Comparison of ENCODE assay signal across 10 cellular contexts in the genomic region with DNA sequence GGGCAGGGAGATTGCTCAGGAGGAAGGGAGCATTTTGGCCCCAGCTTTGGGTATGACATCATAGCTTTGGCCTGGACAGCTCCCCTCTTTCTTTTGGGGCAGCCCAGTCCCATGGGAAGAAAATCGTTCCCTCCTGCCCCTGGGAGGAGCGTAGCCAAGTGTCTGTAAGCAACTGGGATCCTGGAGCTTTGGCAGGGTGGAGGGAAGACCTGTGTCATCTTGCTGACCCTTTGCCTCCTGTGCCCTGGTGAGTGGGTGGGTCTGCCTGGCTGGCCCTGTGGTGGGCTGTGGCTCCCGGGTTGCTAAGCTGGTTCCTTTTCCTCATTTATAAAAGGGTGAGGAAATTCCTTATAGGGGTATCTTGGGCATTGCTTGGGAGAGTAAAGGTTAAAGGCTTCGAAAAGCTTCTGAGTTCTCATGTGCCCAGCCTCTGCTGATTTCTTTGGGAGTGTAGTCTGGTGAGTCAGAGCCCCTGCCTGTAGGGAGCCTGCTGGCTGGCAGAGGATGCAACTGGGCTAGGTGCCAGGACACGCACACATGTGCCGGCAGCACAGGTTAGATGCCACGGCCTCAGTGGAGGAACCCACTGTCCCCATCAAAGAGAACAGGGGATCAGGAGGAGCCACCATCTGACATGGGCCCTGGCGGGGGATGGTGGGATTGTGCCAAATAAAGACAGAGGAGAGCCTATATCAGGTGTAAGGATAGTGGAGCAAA.
DNase-seq lines count a peak whose midpoint lies in the region; ATAC-seq and TF ChIP-seq lines count a peak whose summit lies in the region.
"Had no signal": no experiment of that assay in that cellular context is flagged by ENCODE, and none has a peak within 500 bp of the region (broad histone marks: within the 10 kb centered on the region; RNA-seq: fewer than 3 reads in every experiment).

No MANE protein-coding gene starts in this region.

- peaks cover 12% of the 10 kb centered on the region for H3K36me3 Mint-ChIP-seq in MCF 10A (ENCODE audit: insufficient read depth, unreplicated experiment)

- H3K4me1 ChIP-seq in breast epithelium, result no peaks in the 10 kb centered on the region
- H3K4me1 ChIP-seq in right lobe of liver, result peaks cover 0 to 6% (median under 1%) of the 10 kb centered on the region in 4 donors
- H3K4me1 ChIP-seq: HAP-1 had no signal

- DNase-seq in MCF 10A (ENCODE audit: unreplicated experiment) (peak; percentile 92), breast epithelium (ENCODE audit: low spot score in 2 of 2) (no peak), dermis blood vessel endothelial cell (peak; percentile 21), right lobe of liver (peak in 1 of 3 donors; percentile 75), OCI-M2 (lab: John Stamatoyannopoulos, UW; ENCODE audit: unreplicated experiment) (no peak)

- peak in 3 of 4 donors; percentile 8 to 47 (median 42) for ATAC-seq in right lobe of liver
- no peak for ATAC-seq in HG02642 (IDR thresholded peaks at IDR 0.05; ENCODE audit: poor library complexity, unreplicated experiment)
- ATAC-seq in GM21515 (IDR thresholded peaks at IDR 0.05; ENCODE audit: unreplicated experiment), result no peak
- no peak for ATAC-seq in HG03432 (IDR thresholded peaks at IDR 0.05; ENCODE audit: unreplicated experiment)
- ATAC-seq: GM12878 had no signal

- TF ChIP-seq CTCF in MCF 10A (IDR thresholded peaks at IDR 0.05; ENCODE audit: unreplicated experiment) (no peak), breast epithelium (IDR thresholded peaks at IDR 0.05) (no peak), right lobe of liver (IDR thresholded peaks at IDR 0.05) (no peak)

- peak overlapping the region; percentile 12 for H3K4me3 Mint-ChIP-seq in MCF 10A (ENCODE audit: unreplicated experiment)

- no TSS peak for BruUV-seq in MCF 10A (replicated peaks; lab: Mats Ljungman, UMichigan)

- peak overlapping the region; percentile 17 for H3K27ac Mint-ChIP-seq in MCF 10A (ENCODE audit: low read depth, unreplicated experiment)

- CTCF ChIA-PET in MCF 10A (lab: Yijun Ruan, JAX), result interaction anchor here (0.6 to 0.8 kb wide), 2 partner anchors 18 to 196 kb away, joined by 3 to 5 read pairs; no protein-coding TSS in a partner anchor

- H3K9me3 ChIP-seq in breast epithelium, result no peaks in the 10 kb centered on the region
- no peaks in the 10 kb centered on the region for H3K9me3 ChIP-seq in right lobe of liver
- H3K9me3 ChIP-seq: HAP-1 had no signal

- intact Hi-C loops in MCF 10A (cut with micrococcal nuclease), result no loop called here
- intact Hi-C loops in breast epithelium (cut with DNase I; ENCODE audit: low total_unique reads), result no loop called here
- intact Hi-C loops in right lobe of liver (cut with DNase I), result no loop called here

- H3K36me3 ChIP-seq in breast epithelium, result peaks cover 5% of the 10 kb centered on the region
- H3K36me3 ChIP-seq in right lobe of liver, result peaks cover 10 to 98% (median 50%) of the 10 kb centered on the region in 4 donors
- H3K36me3 ChIP-seq: HAP-1 had no signal

- no peaks in the 10 kb centered on the region for H3K9me3 Mint-ChIP-seq in MCF 10A (ENCODE audit: unreplicated experiment)

- peaks cover 21% of the 10 kb centered on the region for H3K4me1 Mint-ChIP-seq in MCF 10A (ENCODE audit: insufficient read depth, unreplicated experiment)

- no peak overlapping the region for H3K4me3 ChIP-seq in breast epithelium
- no peak overlapping the region for H3K4me3 ChIP-seq in right lobe of liver
- H3K4me3 ChIP-seq: GM12878, HAP-1 had no signal

- H3K27me3 ChIP-seq in breast epithelium (no peaks in the 10 kb centered on the region), right lobe of liver (no peaks in the 10 kb centered on the region)

- no peaks in the 10 kb centered on the region for H3K27me3 Mint-ChIP-seq in MCF 10A (ENCODE audit: insufficient read depth, unreplicated experiment)

- WGBS in right lobe of liver (ENCODE audit: insufficient coverage, low coverage, low lambda C conversion rate, missing lambda C conversion rate), result 27% methylated on average over 4 of the region's 8 CpGs

- TF ChIP-seq POLR2A in breast epithelium (IDR thresholded peaks at IDR 0.05) (no peak), right lobe of liver (IDR thresholded peaks at IDR 0.05) (no peak)

- H3K27ac ChIP-seq in breast epithelium (peak overlapping the region in 1 of 2 donors; percentile 40), right lobe of liver (no peak overlapping the region)

- POLR2A ChIA-PET in MCF 10A (lab: Yijun Ruan, JAX), result interaction anchor here (0.9 kb wide), 2 partner anchors 13 to 182 kb away, joined by 3 to 4 read pairs; no protein-coding TSS in a partner anchor

Comparison
In these comparisons a context has a peak if more than half of its experiments do, and no peak if none do; other contexts are left out.
1. DNase-seq: peak in MCF 10A (single experiment) and dermis blood vessel endothelial cell (single experiment); none in breast epithelium (0 of 2) and OCI-M2 (single experiment).
2. ATAC-seq: peak in right lobe of liver (3 of 4); none in HG02642 (single experiment), GM21515 (single experiment) and HG03432 (single experiment).